In genomic region chr10:132576671-132577349, GRCh38 we compare ENCODE assay signal across 12 cellular contexts.
"Had no signal": no experiment of that assay in that cellular context is flagged by ENCODE, and none has a peak within 500 bp of the region (broad histone marks: within the 10 kb centered on the region; RNA-seq: fewer than 3 reads in every experiment).

No MANE protein-coding gene starts in this region.

- H3K36me3 ChIP-seq: pancreas had no signal

- H3K27me3 ChIP-seq: pancreas had no signal

- DNase-seq: activated CD4-positive, alpha-beta T cell treated with anti-CD3 and anti-CD28 coated beads for 4 hours; activated naive CD4-positive, alpha-beta T cell treated with anti-CD3 and anti-CD28 coated beads for 36 hours; central memory CD4-positive, alpha-beta T cell; effector memory CD8-positive, alpha-beta T cell; left cardiac atrium; retina; stimulated activated CD4-positive, alpha-beta T cell treated with anti-CD3 and anti-CD28 coated beads, Interleukin-4, amount 100 ng/mL, for 4 hours; T-helper 1 cell had no signal

- ATAC-seq: effector memory CD8-positive, alpha-beta T cell had no signal

- H3K27ac ChIP-seq: epithelial cell of prostate, SK-N-MC, skin epidermis had no signal

- H3K9me3 ChIP-seq: pancreas had no signal

- H3K4me3 ChIP-seq: pancreas, SK-N-MC, skin epidermis had no signal
